Comparison of ENCODE assay signal across 8 cellular contexts in genomic region chr10:79243211-79244067, GRCh38.
DNase-seq lines count a peak whose midpoint lies in the region; ATAC-seq and TF ChIP-seq lines count a peak whose summit lies in the region.

No MANE protein-coding gene starts in this region.

- no peaks in the 10 kb centered on the region for H3K9me3 ChIP-seq in PC-9 (ENCODE audit: insufficient read depth, low read depth)

- H4K20me1 ChIP-seq in PC-9 (ENCODE audit: insufficient read depth), result no peaks in the 10 kb centered on the region; the same call in none of the 2 replicates

- POLR2A ChIA-PET in PC-9 (lab: Charles Lee; ENCODE audit: unreplicated experiment), result no interaction called here

- H3K4me3 ChIP-seq in PC-9, result no peak overlapping the region

- ATAC-seq in GM21528 (IDR thresholded peaks at IDR 0.05; ENCODE audit: low FRiP score, unreplicated experiment) (peak; percentile 49), natural killer cell (peak; percentile 55 to 73 (median 67))

- BruUV-seq in PC-9 (replicated peaks; lab: Mats Ljungman, UMichigan), result no TSS peak

- no peak for TF ChIP-seq CTCF in endothelial cell (IDR thresholded peaks at IDR 0.05; ENCODE audit: unreplicated experiment)
- no peak for TF ChIP-seq CTCF in natural killer cell (IDR thresholded peaks at IDR 0.05)
- no peak for TF ChIP-seq CTCF in PC-9 (conservative IDR thresholded peaks at IDR 0.05)

- no peaks in the 10 kb centered on the region for H3K9me2 ChIP-seq in PC-9 (ENCODE audit: insufficient read depth)

- no peak overlapping the region for H3K4me2 ChIP-seq in PC-9

- H3K9me3 Mint-ChIP-seq in endothelial cell (ENCODE audit: unreplicated experiment) (no peaks in the 10 kb centered on the region), natural killer cell (no peaks in the 10 kb centered on the region)

- peaks cover 15% of the 10 kb centered on the region; the same call in 1 of the 2 replicates for H3K79me2 ChIP-seq in PC-9 (ENCODE audit: low read depth)

- peaks cover 22% of the 10 kb centered on the region for H3F3A ChIP-seq in PC-9 (ENCODE audit: insufficient read depth, low read depth)

- H3K27ac ChIP-seq in PC-9, result no peak overlapping the region

- no peaks in the 10 kb centered on the region for H3K36me3 ChIP-seq in PC-9 (ENCODE audit: low read depth)

- H3K4me3 Mint-ChIP-seq in endothelial cell (ENCODE audit: unreplicated experiment) (peak overlapping the region; percentile 89), natural killer cell (peak overlapping the region; percentile 87)

- H3K36me3 Mint-ChIP-seq in endothelial cell (ENCODE audit: low read depth, unreplicated experiment), result peaks cover 23% of the 10 kb centered on the region
- no peaks in the 10 kb centered on the region for H3K36me3 Mint-ChIP-seq in natural killer cell

- peak; percentile 22 for DNase-seq in GF-D8 (lab: John Stamatoyannopoulos, UW)
- DNase-seq in NAMALWA (ENCODE audit: low spot score), result peak; percentile 57
- peak; percentile 89 for DNase-seq in activated CD8-positive, alpha-beta memory T cell treated with anti-CD3 and anti-CD28 coated beads for 24 hours
- DNase-seq in endothelial cell (ENCODE audit: low spot score), result peak; percentile 50
- peak; percentile 33 for DNase-seq in natural killer cell
- DNase-seq in superior temporal gyrus (ENCODE audit: extremely low spot score), result peak; percentile 82
- no peak for DNase-seq in PC-9

- H3K27ac Mint-ChIP-seq in endothelial cell (ENCODE audit: unreplicated experiment), result no peak overlapping the region
- peak overlapping the region; percentile 85 for H3K27ac Mint-ChIP-seq in natural killer cell

- no peaks in the 10 kb centered on the region for H3K27me3 ChIP-seq in PC-9 (ENCODE audit: insufficient read depth, low read depth)

- peaks cover 71% of the 10 kb centered on the region for H3K4me1 Mint-ChIP-seq in endothelial cell (ENCODE audit: unreplicated experiment)
- H3K4me1 Mint-ChIP-seq in natural killer cell, result peaks cover 59 to 72% of the 10 kb centered on the region in 2 donors

- intact Hi-C loops in natural killer cell (cut with micrococcal nuclease), result loop anchor here (2.0 kb wide), 1 partner anchor 23 kb away; no protein-coding TSS in a partner anchor
- intact Hi-C loops in PC-9 (cut with micrococcal nuclease; ENCODE audit: unreplicated experiment), result no loop called here

- peaks cover 25% of the 10 kb centered on the region for H3K4me1 ChIP-seq in PC-9 (replicated peaks; ENCODE audit: insufficient read depth)

- H2AFZ ChIP-seq in PC-9, result no peak overlapping the region

- CTCF ChIA-PET in PC-9 (lab: Charles Lee), result no interaction called here

- peaks cover 30% of the 10 kb centered on the region for H3K27me3 Mint-ChIP-seq in endothelial cell (ENCODE audit: unreplicated experiment)
- no peaks in the 10 kb centered on the region for H3K27me3 Mint-ChIP-seq in natural killer cell (ENCODE audit: low read depth in 2 of 2)

Comparison
In these comparisons a context has a peak if more than half of its experiments do, and no peak if none do; other contexts are left out.
1. DNase-seq: peak in GF-D8 (single experiment), NAMALWA (single experiment), activated CD8-positive, alpha-beta memory T cell treated with anti-CD3 and anti-CD28 coated beads for 24 hours (single experiment), endothelial cell (single experiment), natural killer cell (single experiment) and superior temporal gyrus (single experiment); none in PC-9 (0 of 2).